Comparison of ENCODE assay signal across 21 cellular contexts in the genomic region with DNA sequence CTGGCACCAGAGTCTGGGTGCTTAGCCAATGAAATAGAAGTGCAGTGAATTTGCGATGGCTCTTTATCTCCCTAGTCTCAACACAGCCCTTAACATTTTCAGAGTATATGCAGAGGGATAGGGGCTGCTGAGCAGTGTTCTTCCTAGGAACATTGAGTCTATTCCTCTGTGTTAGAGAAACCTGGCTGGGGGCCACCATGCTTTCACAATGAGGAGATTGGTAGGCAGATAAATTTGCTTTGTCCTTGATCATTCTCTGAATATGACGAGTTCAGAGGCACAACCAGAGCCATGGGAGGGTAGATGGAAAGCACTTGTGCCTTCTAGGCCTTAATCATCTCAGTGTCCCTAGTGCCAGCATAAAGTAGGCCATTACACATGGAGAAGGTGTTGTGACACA.
"Had no signal": no experiment of that assay in that cellular context is flagged by ENCODE, and none has a peak within 500 bp of the region (broad histone marks: within the 10 kb centered on the region; RNA-seq: fewer than 3 reads in every experiment).

No MANE protein-coding gene starts in this region.

- ATAC-seq: activated CD8-positive, alpha-beta memory T cell treated with anti-CD3 and anti-CD28 coated beads, Interleukin-2, amount 10 ng/mL, durations not matched to agents 7 days and 5 days; activated CD8-positive, alpha-beta T cell treated with anti-CD3 and anti-CD28 coated beads for 36 hours; foreskin keratinocyte; lower lobe of right lung; T-cell had no signal

- H3K36me3 ChIP-seq: brain microvascular endothelial cell, lower lobe of right lung, tibial nerve had no signal

- H3K4me1 ChIP-seq: lower lobe of right lung, tibial nerve had no signal

- H3K9me3 ChIP-seq: lower lobe of right lung, tibial nerve had no signal

- H3K27me3 ChIP-seq: brain microvascular endothelial cell, foreskin keratinocyte, tibial nerve had no signal

- DNase-seq: activated CD4-positive, alpha-beta T cell treated with anti-CD3 and anti-CD28 coated beads, Interleukin-2, amount 10 ng/mL, durations not matched to agents 7 days and 5 days; activated CD4-positive, CD25-positive, alpha-beta regulatory T cell treated with anti-CD3 and anti-CD28 coated beads, Interleukin-2, amount 50 U/mL, for 72 hours; activated CD8-positive, alpha-beta memory T cell treated with anti-CD3 and anti-CD28 coated beads, Interleukin-2, amount 10 ng/mL, durations not matched to agents 7 days and 5 days; activated CD8-positive, alpha-beta T cell treated with anti-CD3 and anti-CD28 coated beads for 36 hours; activated effector memory CD4-positive, alpha-beta T cell treated with anti-CD3 and anti-CD28 coated beads, Interleukin-2, amount 50 U/mL, for 16 hours; activated naive CD4-positive, alpha-beta T cell treated with anti-CD3 and anti-CD28 coated beads, Interleukin-2, amount 10 ng/mL, durations not matched to agents 7 days and 5 days; activated T-cell treated with anti-CD3 and anti-CD28 coated beads for 4 hours; aorta; brain microvascular endothelial cell; endodermal cell; foreskin keratinocyte; hippocampal formation; lower lobe of right lung; mesendoderm; naive B cell; occipital lobe; stimulated activated CD4-positive, alpha-beta T cell treated with anti-CD3 and anti-CD28 coated beads, Interleukin-1b, Interleukin-23, amount 100 ng/mL, for 48 hours; T-cell had no signal

- H3K4me3 ChIP-seq: coronary artery, lower lobe of right lung, tibial nerve had no signal

- H3K27ac ChIP-seq: brain microvascular endothelial cell, coronary artery, foreskin keratinocyte, lower lobe of right lung, tibial nerve, VCaP had no signal
